28 cellular contexts compared by ENCODE assay signal in genomic region chr17:1802429-1802828, GRCh38.
"Had no signal": no experiment of that assay in that cellular context is flagged by ENCODE, and none has a peak within 500 bp of the region (broad histone marks: within the 10 kb centered on the region; RNA-seq: fewer than 3 reads in every experiment).

No MANE protein-coding gene starts in this region.

- DNase-seq: heart right ventricle; islet precursor cell; left ventricle myocardium superior; mesendoderm; naive B cell; natural killer cell; nephron progenitor cell; retina; right cardiac atrium; small intestine; stimulated activated CD4-positive, alpha-beta T cell treated with anti-CD3 and anti-CD28 coated beads, Interleukin-4, amount 100 ng/mL, for 24 hours; stimulated activated naive CD4-positive, alpha-beta T cell treated with Interleukin-2 at 50 U/mL for 16 hours; stimulated activated naive CD8-positive, alpha-beta T cell treated with anti-CD3 and anti-CD28 coated beads, Interleukin-15, amount 100 ng/mL, for 72 hours; testis; thyroid gland; transverse colon had no signal

- ATAC-seq: heart right ventricle; left ventricle myocardium superior; natural killer cell; right cardiac atrium; stimulated activated effector memory CD8-positive, alpha-beta T cell treated with anti-CD3 and anti-CD28 coated beads, Interleukin-12 subunit alpha, Interleukin-12 subunit beta, amount 100 ng/mL, for 72 hours; stimulated activated naive CD8-positive, alpha-beta T cell treated with anti-CD3 and anti-CD28 coated beads, Interleukin-15, amount 100 ng/mL, for 72 hours; upper lobe of right lung had no signal

- H3K4me3 Mint-ChIP-seq: mesothelial cell of epicardium; naive B cell; natural killer cell; nephron progenitor cell; neural progenitor cell; stimulated activated effector memory CD8-positive, alpha-beta T cell treated with anti-CD3 and anti-CD28 coated beads, Interleukin-12 subunit alpha, Interleukin-12 subunit beta, amount 100 ng/mL, for 72 hours; stimulated activated naive CD8-positive, alpha-beta T cell treated with anti-CD3 and anti-CD28 coated beads, Interleukin-15, amount 100 ng/mL, for 72 hours had no signal

- H3K27me3 Mint-ChIP-seq: naive B cell; progenitor cell of endocrine pancreas; stimulated activated naive CD8-positive, alpha-beta T cell treated with anti-CD3 and anti-CD28 coated beads, Interleukin-15, amount 100 ng/mL, for 72 hours had no signal

- H3K4me2 ChIP-seq: hepatocyte, neural progenitor cell had no signal

- H3K4me1 ChIP-seq: neural progenitor cell, spleen, thyroid gland had no signal

- H3K27ac Mint-ChIP-seq: mesothelial cell of epicardium; naive B cell; natural killer cell; progenitor cell of endocrine pancreas; stimulated activated effector memory CD8-positive, alpha-beta T cell treated with anti-CD3 and anti-CD28 coated beads, Interleukin-12 subunit alpha, Interleukin-12 subunit beta, amount 100 ng/mL, for 72 hours; stimulated activated naive CD8-positive, alpha-beta T cell treated with anti-CD3 and anti-CD28 coated beads, Interleukin-15, amount 100 ng/mL, for 72 hours had no signal

- H3K9me3 ChIP-seq: heart right ventricle, neutrophil, ovary, sigmoid colon, spleen, testis, thyroid gland, transverse colon, upper lobe of right lung had no signal

- H2AFZ ChIP-seq: hepatocyte, neural progenitor cell had no signal

- H3K4me1 Mint-ChIP-seq: mesothelial cell of epicardium, neural progenitor cell had no signal

- H3K36me3 Mint-ChIP-seq: natural killer cell had no signal

- FAIRE-seq: small intestine, urothelium cell line had no signal

- H3K27me3 ChIP-seq: heart right ventricle, hepatocyte, neural progenitor cell, neutrophil, ovary, sigmoid colon, spleen, testis, thyroid gland, transverse colon, upper lobe of right lung had no signal

- H3K36me3 ChIP-seq: neural progenitor cell, ovary had no signal

- H3K4me3 ChIP-seq: heart right ventricle, hepatocyte, lung, neural progenitor cell, ovary, sigmoid colon, spleen, testis, thyroid gland, transverse colon, upper lobe of right lung had no signal

- H3K9ac ChIP-seq: neural progenitor cell had no signal

- H3K27ac ChIP-seq: heart right ventricle, hepatocyte, neural progenitor cell, neutrophil, ovary, sigmoid colon, spleen, testis, thyroid gland, transverse colon, upper lobe of right lung had no signal

- H3K9me3 Mint-ChIP-seq: mesothelial cell of epicardium; naive B cell; natural killer cell; nephron progenitor cell; neural progenitor cell; stimulated activated effector memory CD8-positive, alpha-beta T cell treated with anti-CD3 and anti-CD28 coated beads, Interleukin-12 subunit alpha, Interleukin-12 subunit beta, amount 100 ng/mL, for 72 hours; stimulated activated naive CD8-positive, alpha-beta T cell treated with anti-CD3 and anti-CD28 coated beads, Interleukin-15, amount 100 ng/mL, for 72 hours had no signal
